ENCODE assay signal across 1 cellular context in the genomic region with DNA sequence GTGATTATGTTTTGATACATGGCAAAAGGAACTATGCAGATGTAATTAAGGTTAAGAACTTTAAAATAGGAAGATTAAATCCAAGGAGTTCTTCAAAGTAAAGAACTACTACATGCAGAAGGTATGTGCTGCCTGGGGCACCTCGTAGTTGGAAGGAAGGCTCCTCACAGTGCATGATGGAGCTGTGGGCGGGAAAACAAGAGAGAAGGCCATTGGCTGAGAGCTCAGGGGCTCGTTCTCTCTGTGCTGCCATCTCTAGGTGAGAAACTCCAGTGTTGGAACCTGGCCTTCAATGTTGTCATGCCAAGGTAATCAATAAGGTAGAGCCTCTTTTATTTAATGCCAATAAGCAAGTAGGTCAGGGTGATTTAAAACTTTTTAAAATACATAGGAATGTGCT.
TF ChIP-seq lines count a peak whose summit lies in the region.

No MANE protein-coding gene starts in this region.

TF ChIP-seq in H1, 55 proteins besides CTCF, POLR2A, EP300 and RAD21:
- TF ChIP-seq, protein P1, sequence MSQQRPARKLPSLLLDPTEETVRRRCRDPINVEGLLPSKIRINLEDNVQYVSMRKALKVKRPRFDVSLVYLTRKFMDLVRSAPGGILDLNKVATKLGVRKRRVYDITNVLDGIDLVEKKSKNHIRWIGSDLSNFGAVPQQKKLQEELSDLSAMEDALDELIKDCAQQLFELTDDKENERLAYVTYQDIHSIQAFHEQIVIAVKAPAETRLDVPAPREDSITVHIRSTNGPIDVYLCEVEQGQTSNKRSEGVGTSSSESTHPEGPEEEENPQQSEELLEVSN (IDR thresholded peaks at IDR 0.05), result peak; percentile 98
- TF ChIP-seq, protein P2, sequence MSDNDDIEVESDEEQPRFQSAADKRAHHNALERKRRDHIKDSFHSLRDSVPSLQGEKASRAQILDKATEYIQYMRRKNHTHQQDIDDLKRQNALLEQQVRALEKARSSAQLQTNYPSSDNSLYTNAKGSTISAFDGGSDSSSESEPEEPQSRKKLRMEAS (IDR thresholded peaks at IDR 0.05), result peak; percentile 80
- no peak for TF ChIP-seq ASH2L (IDR thresholded peaks at IDR 0.05; ENCODE audit: low read length)
